In the genomic region with DNA sequence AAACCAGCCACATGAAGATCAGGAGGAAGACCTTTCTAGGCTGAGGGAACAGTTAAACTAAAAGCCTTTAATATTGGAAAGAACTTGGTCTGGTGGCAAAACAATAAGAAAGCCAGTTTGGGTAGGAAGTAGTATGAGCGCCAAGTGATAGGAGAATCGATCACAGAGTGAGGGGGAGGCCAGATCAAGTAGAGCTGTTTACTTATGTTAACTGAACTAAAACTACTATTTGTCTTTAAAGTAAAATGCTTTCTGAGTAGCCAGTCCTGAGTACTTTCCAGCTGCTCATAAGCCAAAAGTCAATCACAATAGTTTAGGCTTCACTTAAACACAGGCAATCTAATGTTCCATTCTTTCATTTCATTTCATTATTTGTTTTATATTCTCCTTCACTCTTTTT, we compare ENCODE assay signal across 21 cellular contexts.
"Had no signal": no experiment of that assay in that cellular context is flagged by ENCODE, and none has a peak within 500 bp of the region (broad histone marks: within the 10 kb centered on the region; RNA-seq: fewer than 3 reads in every experiment).

No MANE protein-coding gene starts in this region.

- H3K9ac ChIP-seq: neural progenitor cell had no signal

- H2AFZ ChIP-seq: neural progenitor cell had no signal

- H3K4me3 Mint-ChIP-seq: dendritic cell treated with granulocyte-macrophage colony-stimulating factor and Interleukin-4, amounts not matched to agents 40 ng/mL and 50 ng/mL, for 4 days; effector memory CD8-positive, alpha-beta T cell; natural killer cell; neural progenitor cell; type B pancreatic cell had no signal

- H3K9me3 Mint-ChIP-seq: dendritic cell treated with granulocyte-macrophage colony-stimulating factor and Interleukin-4, amounts not matched to agents 40 ng/mL and 50 ng/mL, for 4 days; effector memory CD8-positive, alpha-beta T cell; natural killer cell; type B pancreatic cell had no signal

- H3K36me3 ChIP-seq: esophagus muscularis mucosa, gastrocnemius medialis, heart right ventricle, neural progenitor cell, ovary, prostate gland, suprapubic skin, thyroid gland had no signal

- H3K27me3 Mint-ChIP-seq: dendritic cell treated with granulocyte-macrophage colony-stimulating factor and Interleukin-4, amounts not matched to agents 40 ng/mL and 50 ng/mL, for 4 days; effector memory CD8-positive, alpha-beta T cell; type B pancreatic cell had no signal

- ATAC-seq: effector memory CD8-positive, alpha-beta T cell; gastrocnemius medialis; heart right ventricle; mucosa of descending colon; natural killer cell; sciatic nerve; stimulated activated naive CD8-positive, alpha-beta T cell treated with anti-CD3 and anti-CD28 coated beads, Interleukin-15, Interleukin-2, amounts not matched to agents 100 U/mL and 50 U/mL, for 24 hours had no signal

- H3K4me2 ChIP-seq: neural progenitor cell had no signal

- DNase-seq: effector memory CD8-positive, alpha-beta T cell; gastrocnemius medialis; heart right ventricle; hypothalamus; kidney glomerular epithelial cell; mammary epithelial cell; mucosa of descending colon; natural killer cell; nucleus accumbens; ovary; stimulated activated naive CD8-positive, alpha-beta T cell treated with anti-CD3 and anti-CD28 coated beads, Interleukin-15, Interleukin-2, amounts not matched to agents 100 U/mL and 50 U/mL, for 24 hours; thyroid gland had no signal

- H3K4me3 ChIP-seq: esophagus muscularis mucosa, gastrocnemius medialis, heart right ventricle, mucosa of descending colon, neural progenitor cell, ovary, prostate gland, suprapubic skin, thyroid gland had no signal

- H3K4me1 ChIP-seq: esophagus muscularis mucosa, heart right ventricle, neural progenitor cell, prostate gland, suprapubic skin, thyroid gland had no signal

- H3K4me1 Mint-ChIP-seq: natural killer cell, neural progenitor cell had no signal

- H3K27ac Mint-ChIP-seq: dendritic cell treated with granulocyte-macrophage colony-stimulating factor and Interleukin-4, amounts not matched to agents 40 ng/mL and 50 ng/mL, for 4 days; natural killer cell; neural progenitor cell; type B pancreatic cell had no signal

- FAIRE-seq: urothelium cell line had no signal

- H3K9me3 ChIP-seq: esophagus muscularis mucosa, gastrocnemius medialis, heart right ventricle, mucosa of descending colon, ovary, prostate gland, suprapubic skin, thyroid gland had no signal

- H3K36me3 Mint-ChIP-seq: natural killer cell had no signal

- H3K27me3 ChIP-seq: esophagus muscularis mucosa, gastrocnemius medialis, neural progenitor cell, ovary, suprapubic skin, thyroid gland had no signal

- H3K27ac ChIP-seq: epithelial cell of prostate, esophagus muscularis mucosa, heart right ventricle, neural progenitor cell, ovary, prostate gland, suprapubic skin, thyroid gland had no signal
